Comparison of ENCODE assay signal across 18 cellular contexts in the genomic region with DNA sequence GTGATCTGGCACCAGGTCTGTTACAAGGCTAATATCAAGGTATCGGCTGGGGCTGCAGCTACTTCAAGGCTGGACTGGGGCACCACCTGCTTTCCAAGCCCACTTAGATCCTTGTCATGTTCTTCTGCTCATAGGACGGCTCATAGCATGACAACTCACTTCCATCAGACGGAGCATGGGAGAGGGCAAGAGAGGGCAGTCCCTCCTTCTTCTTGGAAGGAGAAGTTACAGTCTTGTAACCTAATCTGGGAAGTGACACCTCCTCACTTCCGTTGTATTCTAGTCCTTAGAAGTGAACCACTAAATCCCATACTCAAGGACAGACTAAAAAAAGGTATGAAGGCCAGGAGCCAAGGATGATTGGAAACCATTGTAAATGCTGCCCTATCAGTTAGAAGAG.
DNase-seq lines count a peak whose midpoint lies in the region; ATAC-seq, FAIRE-seq and TF ChIP-seq lines count a peak whose summit lies in the region.
"Had no signal": no experiment of that assay in that cellular context is flagged by ENCODE, and none has a peak within 500 bp of the region (broad histone marks: within the 10 kb centered on the region; RNA-seq: fewer than 3 reads in every experiment).

No MANE protein-coding gene starts in this region.

- H3K4me1 ChIP-seq in keratinocyte (ENCODE audit: control insufficient read depth, extremely low read depth, insufficient read depth, low read length) (peaks cover 30% of the 10 kb centered on the region), upper lobe of right lung (no peaks in the 10 kb centered on the region), kidney (ENCODE audit: control insufficient read depth in 1 of 2, insufficient read depth in 1 of 2, low read depth in 1 of 2, low read length in 2 of 2) (no peaks in the 10 kb centered on the region), HAP-1 (peaks cover 6% of the 10 kb centered on the region; the same call in 1 of the 2 replicates)

- H3K36me3 Mint-ChIP-seq in CD14-positive monocyte: no peaks in the 10 kb centered on the region
- H3K36me3 Mint-ChIP-seq: CD4-positive, alpha-beta memory T cell had no signal

- H3K27ac Mint-ChIP-seq in CD14-positive monocyte: peak overlapping the region in 6 of 7 donors; percentile 42 to 84 (median 58)
- H3K27ac Mint-ChIP-seq: CD4-positive, alpha-beta memory T cell had no signal

- peak overlapping the region in 1 of 2 donors; percentile 40 for H3K4me3 Mint-ChIP-seq in CD14-positive monocyte
- H3K4me3 Mint-ChIP-seq: CD4-positive, alpha-beta memory T cell had no signal

- H3K4me3 ChIP-seq in keratinocyte (ENCODE audit: control insufficient read depth in 2 of 3, extremely low read depth in 1 of 3, insufficient read depth in 2 of 3, low read depth in 1 of 3, low read length in 3 of 3): no peak overlapping the region
- no peak overlapping the region for H3K4me3 ChIP-seq in upper lobe of right lung
- H3K4me3 ChIP-seq in kidney (ENCODE audit: low read length in 2 of 2): no peak overlapping the region
- no peak overlapping the region for H3K4me3 ChIP-seq in HAP-1
- H3K4me3 ChIP-seq: BLaER1 treated with 17β-estradiol and CSF1 and Interleukin-3, amounts not matched to agents 10 nM and 100 nM; K562 had no signal

- intact Hi-C loops in CD14-positive monocyte (cut with micrococcal nuclease): no loop called here
- intact Hi-C loops in upper lobe of right lung (cut with DNase I): no loop called here
- intact Hi-C loops in kidney (cut with DNase I): no loop called here

- H3K9me1 ChIP-seq in keratinocyte (ENCODE audit: control insufficient read depth, extremely low read depth, insufficient read depth, low read length): no peaks in the 10 kb centered on the region

- dilution Hi-C loops in keratinocyte (cut with MboI; ENCODE audit: extremely low pct_ligation_motif_present, low sequenced_read_pairs): no loop called here

- peak; percentile 69 for ATAC-seq in upper lobe of right lung
- ATAC-seq: HCT116, K562 had no signal

- H2AFZ ChIP-seq in keratinocyte (ENCODE audit: control insufficient read depth, low read length): no peak overlapping the region

- H3K36me3 ChIP-seq in keratinocyte (ENCODE audit: control insufficient read depth in 2 of 2, extremely low read depth in 1 of 2, insufficient read depth in 2 of 2, low read length in 2 of 2) (no peaks in the 10 kb centered on the region), upper lobe of right lung (no peaks in the 10 kb centered on the region), kidney (ENCODE audit: control insufficient read depth in 1 of 2, insufficient read depth in 2 of 2, low read length in 2 of 2) (no peaks in the 10 kb centered on the region), HAP-1 (replicated peaks) (no peaks in the 10 kb centered on the region)
- H3K36me3 ChIP-seq: BLaER1 treated with 17β-estradiol and CSF1 and Interleukin-3, amounts not matched to agents 10 nM and 100 nM had no signal

- H3K27ac ChIP-seq in keratinocyte (ENCODE audit: control insufficient read depth, insufficient read depth, low read length) (no peak overlapping the region), upper lobe of right lung (no peak overlapping the region), kidney (ENCODE audit: low read depth in 2 of 2, low read length in 2 of 2) (no peak overlapping the region)
- H3K27ac ChIP-seq: BLaER1 treated with 17β-estradiol and CSF1 and Interleukin-3, amounts not matched to agents 10 nM and 100 nM had no signal

- peaks cover 0 to 6% (median 0%) of the 10 kb centered on the region in 7 donors for H3K9me3 Mint-ChIP-seq in CD14-positive monocyte
- H3K9me3 Mint-ChIP-seq: CD4-positive, alpha-beta memory T cell had no signal

- peaks cover 48% of the 10 kb centered on the region for H3K4me1 Mint-ChIP-seq in CD14-positive monocyte
- H3K4me1 Mint-ChIP-seq: CD4-positive, alpha-beta memory T cell had no signal

- FAIRE-seq in keratinocyte (lab: Jason Lieb, UNC): peak; percentile 49
- no peak for FAIRE-seq in kidney (lab: Jason Lieb, UNC)
- FAIRE-seq: D721Med, GM19239, K562 had no signal

- no peak overlapping the region for H3K4me2 ChIP-seq in keratinocyte (ENCODE audit: control insufficient read depth, extremely low read depth, insufficient read depth, low read depth, low read length)
- H3K4me2 ChIP-seq: BLaER1 treated with 17β-estradiol and CSF1 and Interleukin-3, amounts not matched to agents 10 nM and 100 nM had no signal

- H3K9ac ChIP-seq in keratinocyte (ENCODE audit: control insufficient read depth, extremely low read depth, insufficient read depth, low read length) (no peak overlapping the region), kidney (ENCODE audit: low read length in 2 of 2) (no peak overlapping the region)
- H3K9ac ChIP-seq: BLaER1 treated with 17β-estradiol and CSF1 and Interleukin-3, amounts not matched to agents 10 nM and 100 nM had no signal

- DNase-seq in CD14-positive monocyte (ENCODE audit: low spot score): peak; percentile 47
- peak; percentile 52 for DNase-seq in MV-4-11 (lab: John Stamatoyannopoulos, UW)
- no peak for DNase-seq in keratinocyte (ENCODE audit: low read depth, low spot score)
- DNase-seq in upper lobe of right lung: no peak
- no peak for DNase-seq in kidney
- no peak for DNase-seq in DMS53 (lab: John Stamatoyannopoulos, UW)
- DNase-seq in HAP-1 (ENCODE audit: low spot score in 2 of 2): no peak
- DNase-seq: ACHN; CD4-positive, alpha-beta memory T cell; COR-L47; DMS153; DND-41; GDM1 had no signal

- H3K27me3 ChIP-seq in keratinocyte (ENCODE audit: control insufficient read depth, extremely low read depth, insufficient read depth, low read length) (no peaks in the 10 kb centered on the region), upper lobe of right lung (no peaks in the 10 kb centered on the region), HAP-1 (ENCODE audit: low read depth) (no peaks in the 10 kb centered on the region; the same call in 1 of the 2 replicates)
- H3K27me3 ChIP-seq: BLaER1 treated with 17β-estradiol and CSF1 and Interleukin-3, amounts not matched to agents 10 nM and 100 nM had no signal

- in situ Hi-C loops in HAP-1 (cut with MboI; ENCODE audit: low sequenced_read_pairs): no loop called here

- no peaks in the 10 kb centered on the region for H3K79me2 ChIP-seq in keratinocyte (ENCODE audit: control insufficient read depth, insufficient read depth, low read length)

- no peaks in the 10 kb centered on the region for H4K20me1 ChIP-seq in keratinocyte (ENCODE audit: control insufficient read depth, extremely low read depth, insufficient read depth, low read length)
- H4K20me1 ChIP-seq: BLaER1 treated with 17β-estradiol and CSF1 and Interleukin-3, amounts not matched to agents 10 nM and 100 nM had no signal

- peaks cover 0 to 2% (median 0%) of the 10 kb centered on the region in 3 donors for H3K27me3 Mint-ChIP-seq in CD14-positive monocyte (ENCODE audit: low read depth in 3 of 3)

- H3K9me3 ChIP-seq in keratinocyte (ENCODE audit: control insufficient read depth, low read depth, low read length): no peaks in the 10 kb centered on the region
- H3K9me3 ChIP-seq in upper lobe of right lung: no peaks in the 10 kb centered on the region
- H3K9me3 ChIP-seq in kidney (ENCODE audit: control insufficient read depth in 1 of 2, low read length in 2 of 2): no peaks in the 10 kb centered on the region
- no peaks in the 10 kb centered on the region for H3K9me3 ChIP-seq in HAP-1
- H3K9me3 ChIP-seq: BLaER1 treated with 17β-estradiol and CSF1 and Interleukin-3, amounts not matched to agents 10 nM and 100 nM had no signal

- no peak for TF ChIP-seq CTCF in CD14-positive monocyte (IDR thresholded peaks at IDR 0.05)
- no peak for TF ChIP-seq CTCF in keratinocyte (optimal IDR thresholded peaks at IDR 0.05 in 1 of 3, IDR thresholded peaks at IDR 0.05 in 1 of 3, conservative IDR thresholded peaks at IDR 0.05 in 1 of 3; ENCODE audit: extremely low read depth in 1 of 3, insufficient read depth in 2 of 3, low read length in 3 of 3)
- no peak for TF ChIP-seq CTCF in upper lobe of right lung (IDR thresholded peaks at IDR 0.05)
- TF ChIP-seq CTCF in kidney (IDR thresholded peaks at IDR 0.05; ENCODE audit: borderline replicate concordance, extremely low read depth, insufficient read depth): no peak

Comparison
In these comparisons a context has a peak if more than half of its experiments do, and no peak if none do; other contexts are left out.
1. DNase-seq: peak in CD14-positive monocyte (single experiment) and MV-4-11 (single experiment); none in keratinocyte (single experiment), upper lobe of right lung (single experiment), kidney (single experiment), DMS53 (single experiment) and HAP-1 (0 of 2).